Comparison of ENCODE assay signal across 1 cellular context in genomic region chr6:121321282-121321681, GRCh38.
TF ChIP-seq lines count a peak whose summit lies in the region.

No MANE protein-coding gene starts in this region.

TF ChIP-seq in IMR-90, 13 proteins besides CTCF, POLR2A, EP300 and RAD21 (continued from another document):
- TF ChIP-seq ELK1 (IDR thresholded peaks at IDR 0.05; ENCODE audit: borderline replicate concordance, low read depth, low read length) (no peak), CEBPB (IDR thresholded peaks at IDR 0.05; ENCODE audit: low read depth, low read length) (no peak), RCOR1 (IDR thresholded peaks at IDR 0.05; ENCODE audit: insufficient replicate concordance, low read length) (no peak), MXI1 (IDR thresholded peaks at IDR 0.05; ENCODE audit: borderline replicate concordance, low read depth, low read length) (no peak), FOS (IDR thresholded peaks at IDR 0.05; ENCODE audit: low read depth, low read length) (no peak), MAZ (IDR thresholded peaks at IDR 0.05; ENCODE audit: borderline replicate concordance, low read depth, low read length) (no peak), NFE2L2 (IDR thresholded peaks at IDR 0.05; ENCODE audit: low read depth, low read length) (no peak), CHD1 (IDR thresholded peaks at IDR 0.05; ENCODE audit: low read depth, low read length) (no peak), RFX5 (IDR thresholded peaks at IDR 0.05; ENCODE audit: low read depth, low read length) (no peak), BHLHE40 (IDR thresholded peaks at IDR 0.05; ENCODE audit: low read depth, low read length) (no peak)
TF ChIP-seq in IMR-90: peak in this region for 0.
